In genomic region chr19:50275577-50276368, GRCh38 we compare ENCODE assay signal across 1 cellular context.
A peak's percentile ranks its signal among the peaks of the same experiment; 100 is the strongest.
TF ChIP-seq lines count a peak whose summit lies in the region.

No MANE protein-coding gene starts in this region.

TF ChIP-seq in HepG2, 621 proteins besides CTCF, POLR2A, EP300 and RAD21 (continued from another document and continues in another):
- TF ChIP-seq ARID3A (IDR thresholded peaks at IDR 0.05; ENCODE audit: low read depth, low read length) (no peak), ZNF329 (CRISPR knock-in tag; IDR thresholded peaks at IDR 0.05; ENCODE audit: low read depth) (no peak), THAP11 (CRISPR knock-in tag; IDR thresholded peaks at IDR 0.05) (no peak), ZNF3 (CRISPR knock-in tag; IDR thresholded peaks at IDR 0.05) (no peak), BRF2 (CRISPR knock-in tag; IDR thresholded peaks at IDR 0.05) (no peak), ZBTB44 (CRISPR knock-in tag; IDR thresholded peaks at IDR 0.05) (no peak), CHD4 (IDR thresholded peaks at IDR 0.05; ENCODE audit: borderline replicate concordance, low read length) (no peak), KLF12 (CRISPR knock-in tag; IDR thresholded peaks at IDR 0.05; ENCODE audit: borderline replicate concordance) (peak; percentile 74; the same call in 1 of the 2 replicates), HNRNPLL (IDR thresholded peaks at IDR 0.05; ENCODE audit: low read depth, low read length, poor library complexity, severe bottlenecking) (peak; percentile 69), MAFK (conservative IDR thresholded peaks at IDR 0.05 in 1 of 2, IDR thresholded peaks at IDR 0.05 in 1 of 2; ENCODE audit: low read length in 2 of 2) (no peak), ZBTB3 (CRISPR knock-in tag; IDR thresholded peaks at IDR 0.05; ENCODE audit: borderline replicate concordance, low read depth) (no peak), ELF3 (CRISPR knock-in tag; IDR thresholded peaks at IDR 0.05) (no peak), NPAS2 (CRISPR knock-in tag; IDR thresholded peaks at IDR 0.05; ENCODE audit: borderline replicate concordance) (no peak), ZNF788 (CRISPR knock-in tag; IDR thresholded peaks at IDR 0.05; ENCODE audit: borderline replicate concordance) (no peak), MAZ (IDR thresholded peaks at IDR 0.05; ENCODE audit: borderline replicate concordance, low read depth, low read length) (no peak), MAZ (CRISPR knock-in tag; IDR thresholded peaks at IDR 0.05; ENCODE audit: low read depth) (no peak), ZNF30 (CRISPR knock-in tag; IDR thresholded peaks at IDR 0.05) (no peak), ARHGAP35 (CRISPR knock-in tag; IDR thresholded peaks at IDR 0.05; ENCODE audit: borderline replicate concordance) (no peak), GRHL1 (CRISPR knock-in tag; conservative IDR thresholded peaks at IDR 0.05) (no peak), FOXK1 (CRISPR knock-in tag; IDR thresholded peaks at IDR 0.05; ENCODE audit: borderline replicate concordance, low read depth) (no peak), KLF11 (CRISPR knock-in tag; IDR thresholded peaks at IDR 0.05) (no peak), MAX (IDR thresholded peaks at IDR 0.05) (peak; percentile 79), GMEB1 (CRISPR knock-in tag; IDR thresholded peaks at IDR 0.05; ENCODE audit: borderline replicate concordance) (no peak), ZBTB38 (CRISPR knock-in tag; IDR thresholded peaks at IDR 0.05) (no peak), SRY (CRISPR knock-in tag; IDR thresholded peaks at IDR 0.05) (no peak), SNAI1 (CRISPR knock-in tag; IDR thresholded peaks at IDR 0.05; ENCODE audit: borderline replicate concordance) (no peak), EZH2 (conservative IDR thresholded peaks at IDR 0.05; ENCODE audit: low read depth, low read length) (no peak), PAF1 (CRISPR knock-in tag; IDR thresholded peaks at IDR 0.05) (no peak), ZNF879 (CRISPR knock-in tag; IDR thresholded peaks at IDR 0.05) (no peak), ZBTB33 (CRISPR knock-in tag; IDR thresholded peaks at IDR 0.05) (peak; percentile 32; the same call in 1 of the 2 replicates), ZNF562 (CRISPR knock-in tag; IDR thresholded peaks at IDR 0.05; ENCODE audit: borderline replicate concordance) (no peak), ZNF652 (CRISPR knock-in tag; IDR thresholded peaks at IDR 0.05; ENCODE audit: borderline replicate concordance, low read depth) (0 out of 2 replicates have a peak, but pooled peaks have one; percentile 25), ZNF143 (CRISPR knock-in tag; IDR thresholded peaks at IDR 0.05) (no peak), HES4 (CRISPR knock-in tag; IDR thresholded peaks at IDR 0.05; ENCODE audit: borderline replicate concordance) (no peak), NCOA1 (CRISPR knock-in tag; IDR thresholded peaks at IDR 0.05) (no peak), HNF4G (IDR thresholded peaks at IDR 0.05; ENCODE audit: borderline replicate concordance, low read depth, low read length) (peak; percentile 80), HNF4G (CRISPR knock-in tag; IDR thresholded peaks at IDR 0.05; ENCODE audit: borderline replicate concordance, low read depth) (peak; percentile 57; the same call in 1 of the 2 replicates), SIX4 (CRISPR knock-in tag; IDR thresholded peaks at IDR 0.05) (no peak), AHR (CRISPR knock-in tag; IDR thresholded peaks at IDR 0.05) (no peak), ZNF570 (CRISPR knock-in tag; IDR thresholded peaks at IDR 0.05; ENCODE audit: borderline replicate concordance) (no peak), FUBP1 (CRISPR knock-in tag; IDR thresholded peaks at IDR 0.05; ENCODE audit: borderline replicate concordance) (no peak), HDAC6 (IDR thresholded peaks at IDR 0.05; ENCODE audit: low read depth, low read length) (no peak), MYPOP (CRISPR knock-in tag; IDR thresholded peaks at IDR 0.05) (0 out of 2 replicates have a peak, but pooled peaks have one; percentile 62), ZNF10 (CRISPR knock-in tag; IDR thresholded peaks at IDR 0.05; ENCODE audit: borderline replicate concordance, low read depth) (no peak), AFF4 (CRISPR knock-in tag; IDR thresholded peaks at IDR 0.05) (no peak), ZNF24 (IDR thresholded peaks at IDR 0.05) (no peak), POLR2AphosphoS5 (IDR thresholded peaks at IDR 0.05; ENCODE audit: low read depth, low read length) (no peak), ZFP90 (CRISPR knock-in tag; IDR thresholded peaks at IDR 0.05; ENCODE audit: borderline replicate concordance) (no peak; the same call in 1 of the 2 replicates)
